ENCODE assay signal across 12 cellular contexts in genomic region chr17:74746922-74747321, GRCh38. TPM values are rescaled to one million over a fixed set of nuclear protein-coding genes. Genes with fewer than 3 reads are reported as not detected.
DNase-seq lines count a peak whose midpoint lies in the region; TF ChIP-seq lines count a peak whose summit lies in the region.
"Had no signal": no experiment of that assay in that cellular context is flagged by ENCODE, and none has a peak within 500 bp of the region (broad histone marks: within the 10 kb centered on the region; RNA-seq: fewer than 3 reads in every experiment).

No MANE protein-coding gene starts in this region.

- no peak overlapping the region for H2AFZ ChIP-seq in osteoblast (ENCODE audit: low read length)

- no peaks in the 10 kb centered on the region for H3K36me3 ChIP-seq in colonic mucosa
- H3K36me3 ChIP-seq in osteoblast (ENCODE audit: insufficient read depth, low read length): no peaks in the 10 kb centered on the region

- TF ChIP-seq CTCF in colonic mucosa (IDR thresholded peaks at IDR 0.05) (no peak), osteoblast (IDR thresholded peaks at IDR 0.05; ENCODE audit: extremely low read depth, low read depth, low read length) (no peak)

- peaks cover 16% of the 10 kb centered on the region for H3K4me1 ChIP-seq in colonic mucosa
- peaks cover 13% of the 10 kb centered on the region for H3K4me1 ChIP-seq in osteoblast (ENCODE audit: insufficient read depth, low read length)

- no peak overlapping the region for H3K4me2 ChIP-seq in osteoblast (ENCODE audit: insufficient read depth, low read length)

- H3K27me3 ChIP-seq in colonic mucosa (no peaks in the 10 kb centered on the region), osteoblast (ENCODE audit: insufficient read depth, low read length) (no peaks in the 10 kb centered on the region)

- peaks cover 32% of the 10 kb centered on the region for H3K79me2 ChIP-seq in osteoblast (ENCODE audit: insufficient read depth, low read length)

- H3K9ac ChIP-seq in colonic mucosa (ENCODE audit: low read depth in 2 of 2, low read length in 2 of 2): peak overlapping the region in 1 of 2 donors; percentile 26

- peaks cover 10% of the 10 kb centered on the region for H4K20me1 ChIP-seq in osteoblast (ENCODE audit: insufficient read depth, low read length)

- H3K4me3 ChIP-seq in colonic mucosa (no peak overlapping the region), osteoblast (ENCODE audit: insufficient read depth, low read length) (no peak overlapping the region)

- H3K27ac ChIP-seq in colonic mucosa: peak overlapping the region; percentile 12
- no peak overlapping the region for H3K27ac ChIP-seq in osteoblast (ENCODE audit: low read depth, low read length)
- H3K27ac ChIP-seq: psoas muscle had no signal

- DNase-seq in GF-D8 (lab: John Stamatoyannopoulos, UW) (peak; percentile 39), NOMO-1 treated with dmso at 0.1 percent for 144 hours (lab: John Stamatoyannopoulos, UW; ENCODE audit: unreplicated experiment) (peak; percentile 21), colonic mucosa (no peak), osteoblast (ENCODE audit: insufficient read length, low spot score, missing footprints) (peak; percentile 56), NCI-H1417 (lab: John Stamatoyannopoulos, UW) (no peak), cerebellum (ENCODE audit: low spot score) (no peak), occipital lobe (lab: John Stamatoyannopoulos, UW) (no peak)
- DNase-seq in stimulated activated CD4-positive, alpha-beta T cell treated with anti-CD3 and anti-CD28 coated beads, Interleukin-4, amount 100 ng/mL, for 24 hours: no peak
- DNase-seq: NCI-H2227 treated with DMSO at 0.1 percent for 48 hours, psoas muscle, WERI-Rb-1 had no signal

- H3K9me3 ChIP-seq in colonic mucosa (no peaks in the 10 kb centered on the region), osteoblast (ENCODE audit: low read depth, low read length) (no peaks in the 10 kb centered on the region)
- H3K9me3 ChIP-seq: psoas muscle had no signal

- intact Hi-C loops in colonic mucosa (cut with DNase I): no loop called here

RNA-seq across cellular contexts. Expression of gene NHERF1, which starts 1.5 kb away (rescaled TPM):
- total RNA-seq in colonic mucosa: 100 to 1,000 TPM; 186 to 244 TPM
- 15.9 and 22.1 TPM in 2 replicates for total RNA-seq in osteoblast
- total RNA-seq in cerebellum: 10.3 TPM
- 7.0 TPM for total RNA-seq in occipital lobe

RNA-seq across cellular contexts. Expression of gene RAB37, which starts 9.9 kb away (rescaled TPM):
- total RNA-seq in colonic mucosa (1 to 10 TPM; 4.5 to 7.2 TPM), osteoblast (under 0.01 and 0.36 TPM in 2 replicates), cerebellum (0.82 TPM), occipital lobe (1.1 TPM)

RNA-seq across cellular contexts. Expression of gene NAT9, which starts 29.2 kb away (rescaled TPM):
- total RNA-seq in colonic mucosa: 10 to 100 TPM; 28.4 to 52.6 TPM
- total RNA-seq in osteoblast: 33.0 and 35.1 TPM in 2 replicates
- total RNA-seq in cerebellum: 22.0 TPM
- total RNA-seq in occipital lobe: 17.3 TPM

RNA-seq across cellular contexts. Expression of gene CD300LF, which starts 34.2 kb away (rescaled TPM):
- total RNA-seq in colonic mucosa (1 to 10 TPM; 1.0 to 1.1 TPM), osteoblast (not detected in 2 replicates), cerebellum (0.27 TPM), occipital lobe (0.16 TPM)
- total RNA-seq: bronchial epithelial cell had no signal

Comparison
In these comparisons a context has a peak if more than half of its experiments do, and no peak if none do; other contexts are left out.
1. DNase-seq: peak in GF-D8 (single experiment), NOMO-1 treated with dmso at 0.1 percent for 144 hours (single experiment) and osteoblast (single experiment); none in colonic mucosa (single experiment), NCI-H1417 (0 of 3), stimulated activated CD4-positive, alpha-beta T cell treated with anti-CD3 and anti-CD28 coated beads, Interleukin-4, amount 100 ng/mL, for 24 hours (single experiment), cerebellum (single experiment) and occipital lobe (single experiment).